ENCODE assay signal across 24 cellular contexts in genomic region chr12:18837025-18837424, GRCh38.
A peak's percentile ranks its signal among the peaks of the same experiment; 100 is the strongest.
DNase-seq lines count a peak whose midpoint lies in the region; ATAC-seq, FAIRE-seq and TF ChIP-seq lines count a peak whose summit lies in the region.
"Had no signal": no experiment of that assay in that cellular context is flagged by ENCODE, and none has a peak within 500 bp of the region (broad histone marks: within the 10 kb centered on the region; RNA-seq: fewer than 3 reads in every experiment).

No MANE protein-coding gene starts in this region.

- H3K79me2 ChIP-seq in keratinocyte (ENCODE audit: control insufficient read depth, insufficient read depth, low read length) (no peaks in the 10 kb centered on the region), GM23338 (replicated peaks; ENCODE audit: insufficient read depth) (no peaks in the 10 kb centered on the region)

- no peak overlapping the region for H3K4me3 ChIP-seq in AG10803 (ENCODE audit: low read length)
- H3K4me3 ChIP-seq in cardiac fibroblast (replicated peaks in 1 of 2; ENCODE audit: low read depth in 2 of 2, low read length in 2 of 2) = no peak overlapping the region
- no peak overlapping the region for H3K4me3 ChIP-seq in keratinocyte (ENCODE audit: control insufficient read depth in 2 of 3, extremely low read depth in 1 of 3, insufficient read depth in 2 of 3, low read depth in 1 of 3, low read length in 3 of 3)
- H3K4me3 ChIP-seq in GM23338 = no peak overlapping the region
- H3K4me3 ChIP-seq: colonic mucosa, skin epidermis had no signal

- intact Hi-C loops in cardiac septum (cut with DNase I) = no loop called here

- no peak overlapping the region for H3K27ac Mint-ChIP-seq in GM23338
- H3K27ac Mint-ChIP-seq: activated CD4-positive, alpha-beta memory T cell treated with anti-CD3 and anti-CD28 coated beads for 36 hours; H9; nephron; T-cell had no signal

- H3K9me2 ChIP-seq in GM23338 (ENCODE audit: insufficient read depth) = 0 out of 2 replicates have a peak, but pooled peaks cover 3% of the 10 kb centered on the region

- no peaks in the 10 kb centered on the region for H4K20me1 ChIP-seq in keratinocyte (ENCODE audit: control insufficient read depth, extremely low read depth, insufficient read depth, low read length)
- H4K20me1 ChIP-seq in GM23338 (replicated peaks; ENCODE audit: insufficient read depth) = no peaks in the 10 kb centered on the region

- H3K36me3 ChIP-seq in keratinocyte (ENCODE audit: control insufficient read depth in 2 of 2, extremely low read depth in 1 of 2, insufficient read depth in 2 of 2, low read length in 2 of 2) (no peaks in the 10 kb centered on the region), GM23338 (ENCODE audit: insufficient read depth) (no peaks in the 10 kb centered on the region)
- H3K36me3 ChIP-seq: colonic mucosa had no signal

- peaks cover 9% of the 10 kb centered on the region for H3K9me3 Mint-ChIP-seq in GM23338
- H3K9me3 Mint-ChIP-seq: activated CD4-positive, alpha-beta memory T cell treated with anti-CD3 and anti-CD28 coated beads for 36 hours had no signal

- no peaks in the 10 kb centered on the region for H3K27me3 Mint-ChIP-seq in GM23338 (ENCODE audit: insufficient read depth, low read depth, poor library complexity)
- H3K27me3 Mint-ChIP-seq: activated CD4-positive, alpha-beta memory T cell treated with anti-CD3 and anti-CD28 coated beads for 36 hours; T-cell had no signal

- no peak overlapping the region for H3K4me3 Mint-ChIP-seq in GM23338
- H3K4me3 Mint-ChIP-seq: activated CD4-positive, alpha-beta memory T cell treated with anti-CD3 and anti-CD28 coated beads for 36 hours; H9; nephron; T-cell had no signal

- no peaks in the 10 kb centered on the region for H3K4me1 Mint-ChIP-seq in GM23338
- H3K4me1 Mint-ChIP-seq: H9, nephron, T-cell had no signal

- peak; percentile 34 for FAIRE-seq in keratinocyte (lab: Jason Lieb, UNC)
- FAIRE-seq: G401.6 had no signal

- H3K27ac ChIP-seq in keratinocyte (ENCODE audit: control insufficient read depth, insufficient read depth, low read length) (no peak overlapping the region), GM23338 (ENCODE audit: low read depth) (no peak overlapping the region)
- H3K27ac ChIP-seq: colonic mucosa, epithelial cell of prostate, skin epidermis had no signal

- H3K27me3 ChIP-seq in keratinocyte (ENCODE audit: control insufficient read depth, extremely low read depth, insufficient read depth, low read length) (no peaks in the 10 kb centered on the region), GM23338 (ENCODE audit: insufficient read depth) (no peaks in the 10 kb centered on the region)
- H3K27me3 ChIP-seq: colonic mucosa had no signal

- H2AFZ ChIP-seq in keratinocyte (ENCODE audit: control insufficient read depth, low read length) = no peak overlapping the region
- H2AFZ ChIP-seq in GM23338 = no peak overlapping the region

- no peak for ATAC-seq in GM23338
- ATAC-seq: T-cell had no signal

- H3K9me1 ChIP-seq in keratinocyte (ENCODE audit: control insufficient read depth, extremely low read depth, insufficient read depth, low read length) = no peaks in the 10 kb centered on the region

- no peak overlapping the region for H3K9ac ChIP-seq in keratinocyte (ENCODE audit: control insufficient read depth, extremely low read depth, insufficient read depth, low read length)

- H3K4me2 ChIP-seq in keratinocyte (ENCODE audit: control insufficient read depth, extremely low read depth, insufficient read depth, low read depth, low read length) = no peak overlapping the region
- no peak overlapping the region for H3K4me2 ChIP-seq in GM23338

- no peaks in the 10 kb centered on the region for H3K9me3 ChIP-seq in keratinocyte (ENCODE audit: control insufficient read depth, low read depth, low read length)
- H3K9me3 ChIP-seq: colonic mucosa had no signal

- peak; percentile 70 for DNase-seq in AG10803 (ENCODE audit: low read depth)
- DNase-seq in NCI-H146 treated with DMSO at 0.1 percent for 48 hours (lab: John Stamatoyannopoulos, UW; ENCODE audit: unreplicated experiment) = peak; percentile 49
- DNase-seq in cardiac fibroblast (ENCODE audit: low read depth in 2 of 2) = peak; percentile 60 to 64
- DNase-seq in keratinocyte (ENCODE audit: low read depth, low spot score) = no peak
- DNase-seq in GM23338 (ENCODE audit: low spot score) = no peak
- no peak for DNase-seq in cardiac septum (ENCODE audit: low spot score)
- DNase-seq in NCI-H226 = no peak
- no peak for DNase-seq in NCI-H774 (lab: John Stamatoyannopoulos, UW)
- DNase-seq: activated CD4-positive, alpha-beta memory T cell treated with anti-CD3 and anti-CD28 coated beads for 36 hours; activated naive CD4-positive, alpha-beta T cell treated with anti-CD3 and anti-CD28 coated beads, Interleukin-2, amount 50 U/mL, for 16 hours; activated T-cell treated with anti-CD3 and anti-CD28 coated beads, Interleukin-2, amount 50 U/mL, for 1 hour; colonic mucosa; H9; islet precursor cell; KG1; mammary epithelial cell; NCI-H2171; posterior cingulate gyrus; stimulated activated CD4-positive, alpha-beta T cell treated with anti-CD3 and anti-CD28 coated beads, Interleukin-4, amount 100 ng/mL, for 1 hour; T-cell had no signal

- H3F3A ChIP-seq in GM23338 (replicated peaks; ENCODE audit: low read depth) = no peaks in the 10 kb centered on the region

- dilution Hi-C loops in keratinocyte (cut with MboI; ENCODE audit: extremely low pct_ligation_motif_present, low sequenced_read_pairs) = no loop called here

- H3K4me1 ChIP-seq in keratinocyte (ENCODE audit: control insufficient read depth, extremely low read depth, insufficient read depth, low read length) = no peaks in the 10 kb centered on the region
- no peaks in the 10 kb centered on the region for H3K4me1 ChIP-seq in GM23338 (ENCODE audit: insufficient read depth)
- H3K4me1 ChIP-seq: colonic mucosa had no signal

- peaks cover 4% of the 10 kb centered on the region; the same call in 2 of the 3 replicates for H3K36me3 Mint-ChIP-seq in GM23338 (ENCODE audit: low read depth)
- H3K36me3 Mint-ChIP-seq: activated CD4-positive, alpha-beta memory T cell treated with anti-CD3 and anti-CD28 coated beads for 36 hours; T-cell had no signal

- TF ChIP-seq CTCF in AG10803 (conservative IDR thresholded peaks at IDR 0.05; ENCODE audit: low read length) (no peak), cardiac fibroblast (IDR thresholded peaks at IDR 0.05; ENCODE audit: low read depth, low read length) (no peak), keratinocyte (optimal IDR thresholded peaks at IDR 0.05 in 1 of 3, IDR thresholded peaks at IDR 0.05 in 1 of 3, conservative IDR thresholded peaks at IDR 0.05 in 1 of 3; ENCODE audit: extremely low read depth in 1 of 3, insufficient read depth in 2 of 3, low read length in 3 of 3) (no peak), GM23338 (conservative IDR thresholded peaks at IDR 0.05; ENCODE audit: low read depth in 2 of 2) (no peak)

TF ChIP-seq in GM23338, 12 proteins besides CTCF, POLR2A, EP300 and RAD21 (continues in another document):
- TF ChIP-seq NANOG (IDR thresholded peaks at IDR 0.05; ENCODE audit: borderline replicate concordance) (no peak), EZH2 (IDR thresholded peaks at IDR 0.05; ENCODE audit: low read depth, unreplicated experiment) (no peak), CREB1 (CRISPR knock-in tag; IDR thresholded peaks at IDR 0.05; ENCODE audit: low read depth) (no peak), EZH2phosphoT487 (IDR thresholded peaks at IDR 0.05; ENCODE audit: unreplicated experiment) (no peak), ZNF331 (CRISPR knock-in tag; IDR thresholded peaks at IDR 0.05; ENCODE audit: low read depth) (no peak), JUNB (IDR thresholded peaks at IDR 0.05; ENCODE audit: unreplicated experiment) (no peak), ETS1 (IDR thresholded peaks at IDR 0.05) (no peak), REST (IDR thresholded peaks at IDR 0.05; ENCODE audit: unreplicated experiment) (no peak)

Comparison
In these comparisons a context has a peak if more than half of its experiments do, and no peak if none do; other contexts are left out.
1. DNase-seq: peak in AG10803 (single experiment), NCI-H146 treated with DMSO at 0.1 percent for 48 hours (single experiment) and cardiac fibroblast (2 of 2); none in keratinocyte (single experiment), GM23338 (single experiment), cardiac septum (single experiment), NCI-H226 (single experiment) and NCI-H774 (single experiment).